ENCODE assay signal across 18 cellular contexts in the genomic region with DNA sequence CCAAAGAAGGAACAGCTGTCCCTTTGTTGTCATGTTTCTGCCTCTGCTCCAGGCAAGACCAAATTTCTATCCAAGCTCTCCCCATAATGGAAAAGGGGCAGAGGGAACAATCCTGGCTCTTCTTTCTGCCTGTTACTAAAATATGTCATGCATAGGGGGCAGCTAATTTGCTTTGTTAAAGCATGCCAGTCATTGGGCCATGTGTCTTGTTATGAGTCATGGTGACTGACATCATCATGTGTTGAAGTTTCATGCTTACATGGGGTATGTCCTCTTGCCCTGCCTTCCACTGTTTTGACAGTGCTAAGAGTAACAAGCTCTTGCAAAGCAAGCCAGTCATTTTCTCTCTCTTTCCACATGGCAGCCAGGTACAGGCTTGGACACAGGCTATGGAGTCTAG.
DNase-seq lines count a peak whose midpoint lies in the region; FAIRE-seq and TF ChIP-seq lines count a peak whose summit lies in the region.
"Had no signal": no experiment of that assay in that cellular context is flagged by ENCODE, and none has a peak within 500 bp of the region (broad histone marks: within the 10 kb centered on the region; RNA-seq: fewer than 3 reads in every experiment).

No MANE protein-coding gene starts in this region.

- CTCF ChIA-PET in endothelial cell of umbilical vein (lab: Charles Lee): no interaction called here

- H3K27ac ChIP-seq in endothelial cell of umbilical vein (ENCODE audit: insufficient read depth, low read depth, low read length): no peak overlapping the region
- H3K27ac ChIP-seq: 22Rv1, BLaER1 had no signal

- no peaks in the 10 kb centered on the region for H3K9me1 ChIP-seq in endothelial cell of umbilical vein (replicated peaks; ENCODE audit: control insufficient read depth, extremely low read depth, insufficient read depth, low read length)

- DNase-seq in DMS 273 (lab: John Stamatoyannopoulos, UW; ENCODE audit: unreplicated experiment) (peak; percentile 13), DMS 273 treated with DMSO at 0.1 percent for 48 hours (lab: John Stamatoyannopoulos, UW) (no peak), NCI-H69 (lab: John Stamatoyannopoulos, UW) (peak; percentile 18), endothelial cell of umbilical vein (ENCODE audit: low read depth, low spot score) (no peak), kidney tubule cell (ENCODE audit: low spot score) (peak; percentile 2), NOMO-1 treated with DMSO at 0.1 percent for 48 hours (lab: John Stamatoyannopoulos, UW; ENCODE audit: unreplicated experiment) (no peak), mucosa of gallbladder (ENCODE audit: low spot score) (no peak), SK-N-DZ (ENCODE audit: low spot score) (no peak)
- DNase-seq: AML-193; CD8-positive, alpha-beta memory T cell; DMS79; EL; H7 had no signal

- FAIRE-seq in endothelial cell of umbilical vein (lab: Jason Lieb, UNC): no peak
- FAIRE-seq: G401.6, GM12891 had no signal

- intact Hi-C loops in endothelial cell of umbilical vein (cut with micrococcal nuclease): no loop called here

- peaks cover 5% of the 10 kb centered on the region for H3K9me3 ChIP-seq in endothelial cell of umbilical vein (replicated peaks; ENCODE audit: control insufficient read depth, insufficient read depth, low read length)
- H3K9me3 ChIP-seq: BLaER1 had no signal

- no peak overlapping the region for H2AFZ ChIP-seq in endothelial cell of umbilical vein (ENCODE audit: low read depth, low read length)
- H2AFZ ChIP-seq: GM23338 had no signal

- no peak overlapping the region for H3K9ac ChIP-seq in endothelial cell of umbilical vein (replicated peaks; ENCODE audit: extremely low read depth, insufficient read depth, low read length)
- H3K9ac ChIP-seq: BLaER1 had no signal

- H3K79me2 ChIP-seq in endothelial cell of umbilical vein (ENCODE audit: control insufficient read depth, insufficient read depth, low read length): no peaks in the 10 kb centered on the region

- H3K27me3 ChIP-seq in endothelial cell of umbilical vein (ENCODE audit: control insufficient read depth in 2 of 2, insufficient read depth in 2 of 2, low read length in 2 of 2): no peaks in the 10 kb centered on the region
- H3K27me3 ChIP-seq: BLaER1 had no signal

- H3K4me2 ChIP-seq in endothelial cell of umbilical vein (ENCODE audit: insufficient read depth, low read length): no peak overlapping the region
- H3K4me2 ChIP-seq: BLaER1, GM23338 had no signal

- dilution Hi-C loops in endothelial cell of umbilical vein (cut with MboI; ENCODE audit: extremely low pct_ligation_motif_present, low sequenced_read_pairs): no loop called here

- TF ChIP-seq CTCF in endothelial cell of umbilical vein (IDR thresholded peaks at IDR 0.05; ENCODE audit: extremely low read depth in 1 of 2, insufficient read depth in 1 of 2, low read depth in 1 of 2, low read length in 2 of 2): no peak

- H4K20me1 ChIP-seq in endothelial cell of umbilical vein (replicated peaks; ENCODE audit: control insufficient read depth, extremely low read depth, insufficient read depth, low read length): no peaks in the 10 kb centered on the region
- H4K20me1 ChIP-seq: BLaER1 had no signal

- BruUV-seq in endothelial cell of umbilical vein (replicated peaks; lab: Mats Ljungman, UMichigan): no TSS peak

- H3K4me3 ChIP-seq in endothelial cell of umbilical vein (replicated peaks in 1 of 3; ENCODE audit: insufficient read depth in 1 of 3, low read depth in 1 of 3, low read length in 3 of 3): no peak overlapping the region
- H3K4me3 ChIP-seq: BLaER1, GM23338 had no signal

- no peak for TF ChIP-seq POLR2A in endothelial cell of umbilical vein (IDR thresholded peaks at IDR 0.05; ENCODE audit: low read depth, low read length)

- no peaks in the 10 kb centered on the region for H3K36me3 ChIP-seq in endothelial cell of umbilical vein (ENCODE audit: control insufficient read depth in 2 of 2, extremely low read depth in 1 of 2, insufficient read depth in 2 of 2, low read length in 2 of 2)
- H3K36me3 ChIP-seq: BLaER1 had no signal

- POLR2A ChIA-PET in endothelial cell of umbilical vein (lab: Charles Lee): no interaction called here

- no peaks in the 10 kb centered on the region for H3K4me1 ChIP-seq in endothelial cell of umbilical vein (ENCODE audit: control insufficient read depth, extremely low read depth, insufficient read depth, low read length)

TF ChIP-seq in endothelial cell of umbilical vein, 7 proteins besides CTCF, POLR2A, EP300 and RAD21:
- TF ChIP-seq JUN (IDR thresholded peaks at IDR 0.05; ENCODE audit: borderline replicate concordance, insufficient read depth, insufficient read length, low read depth) (peak; percentile 20), POLR2AphosphoS5 (IDR thresholded peaks at IDR 0.05; ENCODE audit: insufficient read depth, low read depth, low read length) (no peak)
TF ChIP-seq in endothelial cell of umbilical vein: peak in this region for 1.

Comparison
In these comparisons a context has a peak if more than half of its experiments do, and no peak if none do; other contexts are left out.
1. DNase-seq: peak in DMS 273 (single experiment), NCI-H69 (single experiment) and kidney tubule cell (single experiment); none in DMS 273 treated with DMSO at 0.1 percent for 48 hours (single experiment), endothelial cell of umbilical vein (single experiment), NOMO-1 treated with DMSO at 0.1 percent for 48 hours (single experiment), mucosa of gallbladder (single experiment) and SK-N-DZ (single experiment).